In the genomic region with DNA sequence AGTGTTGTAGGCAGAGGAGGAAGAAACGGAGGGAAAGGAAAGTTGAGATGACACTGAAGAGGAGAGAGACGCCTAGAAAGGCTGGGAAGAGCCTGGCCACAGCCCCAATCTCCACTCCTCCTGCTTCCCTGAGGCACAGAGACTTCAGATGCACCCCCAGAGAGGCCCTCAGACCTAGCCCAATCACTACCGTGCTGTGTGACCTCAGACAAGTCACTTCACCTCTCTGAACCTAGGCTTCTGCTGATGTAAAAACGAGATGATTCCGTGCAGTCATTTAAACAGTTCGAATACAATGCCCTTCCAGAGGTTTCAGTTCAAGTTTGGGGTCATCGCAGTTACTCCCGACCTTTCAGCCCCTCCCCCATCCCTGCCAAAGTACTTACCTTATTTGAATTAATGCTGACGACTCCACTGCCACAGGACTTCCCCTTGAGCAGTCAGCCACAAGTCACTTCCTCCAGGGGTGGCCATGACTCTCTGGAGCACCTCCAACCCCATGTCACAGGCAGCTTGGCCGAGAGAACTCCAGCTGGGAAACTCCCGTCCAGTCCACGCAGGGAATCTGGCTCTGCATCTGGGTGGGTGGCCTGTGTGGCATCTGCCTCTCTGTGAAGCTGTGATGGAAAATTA, we compare ENCODE assay signal across 10 cellular contexts.
DNase-seq lines count a peak whose midpoint lies in the region; ATAC-seq, FAIRE-seq and TF ChIP-seq lines count a peak whose summit lies in the region.
"Had no signal": no experiment of that assay in that cellular context is flagged by ENCODE, and none has a peak within 500 bp of the region (broad histone marks: within the 10 kb centered on the region; RNA-seq: fewer than 3 reads in every experiment).

No MANE protein-coding gene starts in this region.

- H3K9me3 ChIP-seq in GM12878 (replicated peaks; ENCODE audit: control insufficient read depth, insufficient read depth, low read length) = no peaks in the 10 kb centered on the region

- H3K27me3 ChIP-seq in GM12878 (replicated peaks in 1 of 2; ENCODE audit: control insufficient read depth in 2 of 2, insufficient read depth in 2 of 2, low read length in 1 of 2) = no peaks in the 10 kb centered on the region
- H3K27me3 ChIP-seq: cardiac muscle cell had no signal

- no peaks in the 10 kb centered on the region for H3K79me2 ChIP-seq in GM12878 (ENCODE audit: control insufficient read depth, insufficient read depth, low read length)

- ATAC-seq in GM19395 (IDR thresholded peaks at IDR 0.05; ENCODE audit: unreplicated experiment) = peak; percentile 34
- peak; percentile 61 for ATAC-seq in GM12878
- no peak for ATAC-seq in HG03135 (IDR thresholded peaks at IDR 0.05; ENCODE audit: unreplicated experiment)
- ATAC-seq: left colon had no signal

- in situ Hi-C loops in GM12878 (cut with MboI) = no loop called here

- intact Hi-C loops in GM12878 (cut with micrococcal nuclease; ENCODE audit: unreplicated experiment) = loop anchor here (5.0 kb wide), 1 partner anchor 49 kb away; no protein-coding TSS in a partner anchor
- intact Hi-C loops in lower leg skin (cut with DNase I; ENCODE audit: low total_unique reads) = no loop called here

- no peaks in the 10 kb centered on the region for H4K20me1 ChIP-seq in GM12878 (ENCODE audit: control insufficient read depth, insufficient read depth)

- peaks cover 43% of the 10 kb centered on the region for H3K4me1 ChIP-seq in GM12878 (ENCODE audit: control insufficient read depth, insufficient read depth, low read length)

- DNase-seq in NB4 (ENCODE audit: low read depth) (peak; percentile 61), GM12878 (ENCODE audit: low read depth, low spot score) (no peak), lower leg skin (ENCODE audit: low spot score in 2 of 2) (no peak), GF-D8 (lab: John Stamatoyannopoulos, UW) (no peak)
- peak; percentile 28 for DNase-seq in stimulated activated CD4-positive, alpha-beta T cell treated with anti-CD3 and anti-CD28 coated beads, Interleukin-4, amount 100 ng/mL, for 1 hour
- DNase-seq: NK-92 treated with Interleukin-12 subunit alpha and Interleukin-12 subunit beta, amount 100 ng/mL, for 24 hours had no signal

- CTCF ChIA-PET in GM12878 (lab: Yijun Ruan, JAX) = interaction anchor here (0.6 to 1.6 kb wide), 6 partner anchors 33 to 1662 kb away, joined by 3 to 6 read pairs (median 4); a partner anchor contains a TSS

- POLR2A ChIA-PET in GM12878 (lab: Charles Lee) = interaction anchor here (1.5 to 5.7 kb wide), 3 partner anchors 9 to 105 kb away, joined by 9 to 58 read pairs (median 42); a partner anchor contains a TSS

- BruUV-seq in GM12878 (replicated peaks; lab: Mats Ljungman, UMichigan) = TSS peak; percentile 37

- FAIRE-seq in GM12878 (lab: Jason Lieb, UNC) = peak; percentile 61

- RAD21 ChIA-PET in GM12878 (lab: Charles Lee; ENCODE audit: unreplicated experiment) = interaction anchor here (0.5 to 6.8 kb wide), 9 partner anchors 24 to 205 kb away, joined by 3 to 97 read pairs (median 6); a partner anchor contains a TSS

- WGBS in GM12878 (ENCODE audit: insufficient coverage, insufficient replicate concordance, low lambda C conversion rate, missing lambda C conversion rate) = 9% methylated on average over 12 of the region's 12 CpGs
- WGBS in lower leg skin, 2 donors = 66 to 69% methylated on average over 12 of the region's 12 CpGs

- TF ChIP-seq RAD21 in GM12878 (IDR thresholded peaks at IDR 0.05; ENCODE audit: insufficient read depth, low read depth, low read length) = no peak

- TF ChIP-seq POLR2A in NB4 (IDR thresholded peaks at IDR 0.05; ENCODE audit: extremely low read depth, insufficient read length) = no peak
- TF ChIP-seq POLR2A in GM12878 (IDR thresholded peaks at IDR 0.05; ENCODE audit: low read depth, low read length) = no peak
- TF ChIP-seq POLR2A in lower leg skin (IDR thresholded peaks at IDR 0.05) = no peak

- H2AFZ ChIP-seq in GM12878 (ENCODE audit: control insufficient read depth, low read depth, low read length) = no peak overlapping the region

- H3K4me3 ChIP-seq in NB4 (ENCODE audit: low read depth, low read length) = no peak overlapping the region
- H3K4me3 ChIP-seq in GM12878 = peak overlapping the region; percentile 41; the same call in 1 of the 2 replicates
- no peak overlapping the region for H3K4me3 ChIP-seq in lower leg skin (ENCODE audit: low read depth, poor library complexity, severe bottlenecking)
- H3K4me3 ChIP-seq: cardiac muscle cell had no signal

- no peak for TF ChIP-seq EP300 in GM12878 (IDR thresholded peaks at IDR 0.05; ENCODE audit: borderline replicate concordance in 1 of 2, control insufficient read depth in 1 of 2, low read depth in 2 of 2, low read length in 2 of 2)

- H3K36me3 ChIP-seq in GM12878 (ENCODE audit: control insufficient read depth in 2 of 2, insufficient read depth in 2 of 2, low read length in 1 of 2) = no peaks in the 10 kb centered on the region
- H3K36me3 ChIP-seq: cardiac muscle cell had no signal

- H3K4me2 ChIP-seq in GM12878 (ENCODE audit: control insufficient read depth, insufficient read depth) = peak overlapping the region; percentile 61

- SMC1A ChIA-PET in GM12878 (lab: Charles Lee; ENCODE audit: uncharacterized antibody, unreplicated experiment) = interaction anchor here (0.8 to 1.6 kb wide), 6 partner anchors 9 to 160 kb away, joined by 3 to 8 read pairs (median 3); no protein-coding TSS in a partner anchor

- peak overlapping the region; percentile 15; the same call in 1 of the 2 replicates for H3K9ac ChIP-seq in GM12878 (ENCODE audit: control insufficient read depth, insufficient read depth, low read length)

- TF ChIP-seq CTCF in NB4 (IDR thresholded peaks at IDR 0.05; ENCODE audit: low read depth, low read length) = no peak
- no peak for TF ChIP-seq CTCF in GM12878 (IDR thresholded peaks at IDR 0.05 in 2 of 3, conservative IDR thresholded peaks at IDR 0.05 in 1 of 3; ENCODE audit: control insufficient read depth in 2 of 3, extremely low read depth in 1 of 3, insufficient read depth in 1 of 3, low read depth in 3 of 3, low read length in 3 of 3)
- no peak for TF ChIP-seq CTCF in lower leg skin (IDR thresholded peaks at IDR 0.05)

- H3K27ac ChIP-seq in GM12878 (ENCODE audit: control insufficient read depth, insufficient read depth) = no peak overlapping the region
- H3K27ac ChIP-seq: cardiac muscle cell had no signal

TF ChIP-seq in GM12878, 131 proteins besides CTCF, POLR2A, EP300 and RAD21 (continues in another document):
- TF ChIP-seq BHLHE40 (IDR thresholded peaks at IDR 0.05; ENCODE audit: borderline replicate concordance in 1 of 2, low read depth in 2 of 2, low read length in 1 of 2) (peak in 1 of 2 experiments; percentile 42; a peak in 1 of 4 replicates), ASH2L (IDR thresholded peaks at IDR 0.05; ENCODE audit: borderline replicate concordance, low read depth) (no peak), BCL11A (IDR thresholded peaks at IDR 0.05; ENCODE audit: low read depth, low read length) (no peak), JUNB (IDR thresholded peaks at IDR 0.05) (no peak), RUNX3 (IDR thresholded peaks at IDR 0.05; ENCODE audit: low read length) (peak; percentile 70), POU2F2 (IDR thresholded peaks at IDR 0.05; ENCODE audit: borderline replicate concordance, low read depth, low read length) (peak; percentile 64; the same call in 1 of the 3 replicates)
- TF ChIP-seq, protein P1, sequence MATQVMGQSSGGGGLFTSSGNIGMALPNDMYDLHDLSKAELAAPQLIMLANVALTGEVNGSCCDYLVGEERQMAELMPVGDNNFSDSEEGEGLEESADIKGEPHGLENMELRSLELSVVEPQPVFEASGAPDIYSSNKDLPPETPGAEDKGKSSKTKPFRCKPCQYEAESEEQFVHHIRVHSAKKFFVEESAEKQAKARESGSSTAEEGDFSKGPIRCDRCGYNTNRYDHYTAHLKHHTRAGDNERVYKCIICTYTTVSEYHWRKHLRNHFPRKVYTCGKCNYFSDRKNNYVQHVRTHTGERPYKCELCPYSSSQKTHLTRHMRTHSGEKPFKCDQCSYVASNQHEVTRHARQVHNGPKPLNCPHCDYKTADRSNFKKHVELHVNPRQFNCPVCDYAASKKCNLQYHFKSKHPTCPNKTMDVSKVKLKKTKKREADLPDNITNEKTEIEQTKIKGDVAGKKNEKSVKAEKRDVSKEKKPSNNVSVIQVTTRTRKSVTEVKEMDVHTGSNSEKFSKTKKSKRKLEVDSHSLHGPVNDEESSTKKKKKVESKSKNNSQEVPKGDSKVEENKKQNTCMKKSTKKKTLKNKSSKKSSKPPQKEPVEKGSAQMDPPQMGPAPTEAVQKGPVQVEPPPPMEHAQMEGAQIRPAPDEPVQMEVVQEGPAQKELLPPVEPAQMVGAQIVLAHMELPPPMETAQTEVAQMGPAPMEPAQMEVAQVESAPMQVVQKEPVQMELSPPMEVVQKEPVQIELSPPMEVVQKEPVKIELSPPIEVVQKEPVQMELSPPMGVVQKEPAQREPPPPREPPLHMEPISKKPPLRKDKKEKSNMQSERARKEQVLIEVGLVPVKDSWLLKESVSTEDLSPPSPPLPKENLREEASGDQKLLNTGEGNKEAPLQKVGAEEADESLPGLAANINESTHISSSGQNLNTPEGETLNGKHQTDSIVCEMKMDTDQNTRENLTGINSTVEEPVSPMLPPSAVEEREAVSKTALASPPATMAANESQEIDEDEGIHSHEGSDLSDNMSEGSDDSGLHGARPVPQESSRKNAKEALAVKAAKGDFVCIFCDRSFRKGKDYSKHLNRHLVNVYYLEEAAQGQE (IDR thresholded peaks at IDR 0.05; ENCODE audit: low read depth, low read length) = no peak

Comparison
In these comparisons a context has a peak if more than half of its experiments do, and no peak if none do; other contexts are left out.
1. DNase-seq: peak in NB4 (single experiment) and stimulated activated CD4-positive, alpha-beta T cell treated with anti-CD3 and anti-CD28 coated beads, Interleukin-4, amount 100 ng/mL, for 1 hour (single experiment); none in GM12878 (single experiment), lower leg skin (0 of 2) and GF-D8 (single experiment).